9 cellular contexts compared by ENCODE assay signal in the genomic region with DNA sequence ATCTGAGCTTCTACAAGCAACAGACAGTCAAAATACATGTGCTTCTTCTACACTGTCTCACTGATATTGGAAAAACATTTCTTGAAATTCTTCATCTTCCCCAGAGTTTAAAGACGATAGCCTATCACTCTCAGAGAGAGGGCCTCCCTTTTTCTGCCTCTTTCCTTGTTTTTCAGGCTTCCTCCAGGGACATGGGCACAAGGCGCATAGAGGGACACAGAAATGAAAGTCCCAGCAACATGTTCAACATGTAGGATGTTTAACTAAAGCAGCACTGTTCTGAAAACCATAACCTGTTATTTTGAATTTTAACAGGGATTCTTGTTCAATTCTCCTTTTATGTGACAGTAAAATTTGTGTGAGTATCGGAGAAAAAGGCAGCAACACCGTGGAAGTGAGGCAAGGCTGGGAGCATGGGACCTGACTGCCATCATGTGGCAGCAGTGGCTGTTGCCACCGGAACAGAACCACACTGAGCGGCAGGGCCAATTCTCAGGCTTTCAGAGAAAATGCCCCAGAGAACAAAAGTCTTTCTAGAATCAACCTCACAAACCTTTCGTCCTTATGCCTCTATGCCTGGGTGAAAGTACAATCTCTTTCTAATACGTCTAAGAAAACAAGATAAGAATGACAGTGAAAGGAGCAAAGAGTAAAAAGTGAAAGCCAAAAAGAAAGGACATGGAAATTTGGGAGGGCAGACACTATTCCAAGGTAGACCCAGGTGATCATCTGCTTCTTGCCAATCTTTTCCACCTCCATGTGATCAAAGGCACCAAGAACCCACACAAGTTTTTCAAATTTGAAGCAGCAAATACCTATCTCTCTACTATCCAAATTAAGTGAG. TPM values are rescaled to one million over a fixed set of nuclear protein-coding genes. Genes with fewer than 3 reads are reported as not detected.
DNase-seq lines count a peak whose midpoint lies in the region; ATAC-seq, FAIRE-seq and TF ChIP-seq lines count a peak whose summit lies in the region.
"Had no signal": no experiment of that assay in that cellular context is flagged by ENCODE, and none has a peak within 500 bp of the region (broad histone marks: within the 10 kb centered on the region; RNA-seq: fewer than 3 reads in every experiment).

No MANE protein-coding gene starts in this region.

- DNase-seq in COLO829 (ENCODE audit: low spot score): peak; percentile 63
- DNase-seq in NCI-H2227 treated with DMSO at 0.1 percent for 48 hours (lab: John Stamatoyannopoulos, UW): peak; percentile 61
- DNase-seq in bronchial epithelial cell (ENCODE audit: low read depth): peak; percentile 31
- no peak for DNase-seq in kidney epithelial cell (ENCODE audit: low read depth)
- DNase-seq in superior temporal gyrus (ENCODE audit: extremely low spot score): peak; percentile 83

- H3K27me3 ChIP-seq in bronchial epithelial cell (ENCODE audit: control insufficient read depth, insufficient read depth, low read length): no peaks in the 10 kb centered on the region
- H3K27me3 ChIP-seq in kidney epithelial cell (ENCODE audit: control insufficient read depth, insufficient read depth, low read length): no peaks in the 10 kb centered on the region

- H3K36me3 ChIP-seq in bronchial epithelial cell (ENCODE audit: control insufficient read depth, insufficient read depth, low read length) (peaks cover 1% of the 10 kb centered on the region), kidney epithelial cell (ENCODE audit: control insufficient read depth, insufficient read depth, low read length) (no peaks in the 10 kb centered on the region)

- H3K4me3 ChIP-seq in bronchial epithelial cell (ENCODE audit: low read depth, low read length): no peak overlapping the region
- H3K4me3 ChIP-seq in kidney epithelial cell (ENCODE audit: low read depth, low read length): no peak overlapping the region

- ATAC-seq in GM19397 (IDR thresholded peaks at IDR 0.05; ENCODE audit: unreplicated experiment) (peak; percentile 75), HG03439 (IDR thresholded peaks at IDR 0.05; ENCODE audit: unreplicated experiment) (no peak), GM18511 (IDR thresholded peaks at IDR 0.05; ENCODE audit: unreplicated experiment) (no peak)
- ATAC-seq: T-cell had no signal

- no peak for FAIRE-seq in bronchial epithelial cell (lab: Jason Lieb, UNC)

- peak; percentile 94 for TF ChIP-seq CTCF in bronchial epithelial cell (IDR thresholded peaks at IDR 0.05; ENCODE audit: insufficient read depth, low read length, severe bottlenecking)
- TF ChIP-seq CTCF in kidney epithelial cell (IDR thresholded peaks at IDR 0.05; ENCODE audit: insufficient read depth, low read length, poor library complexity, severe bottlenecking): peak; percentile 80

RNA-seq across cellular contexts. Expression of gene PCNX2, which starts 54.5 kb away (rescaled TPM):
- 30.3 and 41.6 TPM in 2 replicates for total RNA-seq in bronchial epithelial cell
- total RNA-seq in kidney epithelial cell: 26.4 and 29.5 TPM in 2 replicates
